11 cellular contexts compared by ENCODE assay signal in the genomic region with DNA sequence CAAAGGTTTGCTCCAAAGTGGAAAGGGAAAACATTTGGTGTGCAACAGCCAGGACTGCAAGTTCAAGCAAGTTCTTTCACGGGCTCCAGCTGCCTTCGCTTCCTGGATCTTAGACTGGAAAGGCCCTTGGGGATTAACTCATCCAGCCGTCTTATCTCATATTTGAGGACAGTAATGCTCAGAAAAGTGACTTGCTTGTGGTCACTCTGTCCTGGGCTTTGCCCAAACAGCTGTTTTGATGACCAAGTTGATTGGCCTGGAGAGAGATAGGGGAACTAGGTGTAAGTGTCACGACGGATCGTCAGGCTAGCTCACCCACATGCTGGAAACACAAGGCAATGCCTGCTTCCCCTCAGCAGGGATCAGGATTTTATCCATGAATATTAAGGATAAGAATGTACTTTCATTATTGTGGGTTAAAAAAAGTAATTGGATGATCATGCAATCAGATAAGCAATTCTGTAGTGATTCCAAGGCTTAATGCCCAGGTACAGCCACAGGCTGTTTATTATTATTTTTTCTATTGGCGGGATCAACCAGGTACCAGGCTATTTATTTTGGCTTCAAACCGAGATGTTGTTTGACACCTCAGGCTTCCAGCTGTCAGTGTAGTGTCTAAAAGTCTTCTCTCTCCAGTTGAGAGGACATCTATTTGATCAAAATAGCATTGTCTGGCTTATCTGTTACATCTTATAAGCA.
DNase-seq lines count a peak whose midpoint lies in the region; ATAC-seq and TF ChIP-seq lines count a peak whose summit lies in the region.
"Had no signal": no experiment of that assay in that cellular context is flagged by ENCODE, and none has a peak within 500 bp of the region (broad histone marks: within the 10 kb centered on the region; RNA-seq: fewer than 3 reads in every experiment).

No MANE protein-coding gene starts in this region.

- H3K36me3 Mint-ChIP-seq in WTC11 (no peaks in the 10 kb centered on the region), Caco-2 (ENCODE audit: insufficient read depth, unreplicated experiment) (no peaks in the 10 kb centered on the region)
- H3K36me3 Mint-ChIP-seq: CD8-positive, alpha-beta T cell had no signal

- TF ChIP-seq CTCF in fibroblast of the aortic adventitia (IDR thresholded peaks at IDR 0.05; ENCODE audit: insufficient read depth, low read length) (peak; percentile 12), parathyroid adenoma (IDR thresholded peaks at IDR 0.05) (no peak), WTC11 (IDR thresholded peaks at IDR 0.05) (no peak), Caco-2 (IDR thresholded peaks at IDR 0.05; ENCODE audit: insufficient read depth in 1 of 2, low read depth in 1 of 2, low read length in 1 of 2, severe bottlenecking in 1 of 2, unreplicated experiment in 1 of 2) (no peak)

- POLR2A ChIA-PET in WTC11 (lab: Charles Lee), result no interaction called here
- POLR2A ChIA-PET in Caco-2 (lab: Charles Lee), result interaction anchor here (0.6 kb wide), 1 partner anchor 66 kb away, joined by 3 read pairs; no protein-coding TSS in a partner anchor

- H3K79me2 ChIP-seq in parathyroid adenoma, result peaks cover 5% of the 10 kb centered on the region

- no TSS peak for BruUV-seq in Caco-2 (replicated peaks; lab: Mats Ljungman, UMichigan)

- H3K27ac Mint-ChIP-seq in WTC11, result no peak overlapping the region
- no peak overlapping the region for H3K27ac Mint-ChIP-seq in Caco-2 (ENCODE audit: unreplicated experiment)
- H3K27ac Mint-ChIP-seq: CD8-positive, alpha-beta T cell had no signal

- CTCF ChIA-PET in WTC11 (lab: Charles Lee) (no interaction called here), Caco-2 (lab: Charles Lee) (no interaction called here)

- peak; percentile 39 for DNase-seq in CMK (ENCODE audit: low read depth)
- peak; percentile 65 to 75 for DNase-seq in SJCRH30
- peak; percentile 89 for DNase-seq in fibroblast of the aortic adventitia (ENCODE audit: low read depth)
- no peak for DNase-seq in WTC11 (ENCODE audit: low spot score)
- no peak for DNase-seq in Caco-2
- DNase-seq: anterior cingulate cortex; CD8-positive, alpha-beta T cell; Peyer's patch had no signal

- intact Hi-C loops in Caco-2 (cut with micrococcal nuclease; ENCODE audit: unreplicated experiment), result no loop called here

- H3K9me3 ChIP-seq in SJCRH30 (replicated peaks), result no peaks in the 10 kb centered on the region
- no peaks in the 10 kb centered on the region for H3K9me3 ChIP-seq in parathyroid adenoma (ENCODE audit: control insufficient read depth, low read length)
- H3K9me3 ChIP-seq in Caco-2, result no peaks in the 10 kb centered on the region
- H3K9me3 ChIP-seq: Peyer's patch had no signal

- H3K4me1 ChIP-seq in SJCRH30 (peaks cover 25% of the 10 kb centered on the region), parathyroid adenoma (peaks cover 19% of the 10 kb centered on the region), Caco-2 (peaks cover 11% of the 10 kb centered on the region; the same call in 1 of the 2 replicates)

- no peak overlapping the region for H3K4me2 ChIP-seq in parathyroid adenoma (ENCODE audit: low read length)

- H3K4me3 Mint-ChIP-seq in WTC11, result no peak overlapping the region
- no peak overlapping the region for H3K4me3 Mint-ChIP-seq in Caco-2 (ENCODE audit: unreplicated experiment)
- H3K4me3 Mint-ChIP-seq: CD8-positive, alpha-beta T cell had no signal

- H3K27me3 Mint-ChIP-seq in WTC11 (ENCODE audit: low read depth) (no peaks in the 10 kb centered on the region), Caco-2 (ENCODE audit: insufficient read depth, unreplicated experiment) (no peaks in the 10 kb centered on the region)

- H3K27me3 ChIP-seq in SJCRH30 (no peaks in the 10 kb centered on the region), parathyroid adenoma (ENCODE audit: control insufficient read depth, insufficient read depth, low read length) (no peaks in the 10 kb centered on the region), Caco-2 (replicated peaks; ENCODE audit: control insufficient read depth, insufficient read depth, low read length) (no peaks in the 10 kb centered on the region)
- H3K27me3 ChIP-seq: Peyer's patch had no signal

- peak overlapping the region; percentile 30; the same call in 1 of the 2 replicates for H3K27ac ChIP-seq in SJCRH30
- H3K27ac ChIP-seq in parathyroid adenoma, result peak overlapping the region; percentile 64

- H3K4me1 Mint-ChIP-seq in WTC11 (peaks cover 11% of the 10 kb centered on the region), Caco-2 (ENCODE audit: low read depth, unreplicated experiment) (peaks cover 9% of the 10 kb centered on the region)

- no peaks in the 10 kb centered on the region; the same call in 1 of the 2 replicates for H3K36me3 ChIP-seq in SJCRH30
- no peaks in the 10 kb centered on the region for H3K36me3 ChIP-seq in parathyroid adenoma (ENCODE audit: control insufficient read depth, insufficient read depth, low read length)
- no peaks in the 10 kb centered on the region for H3K36me3 ChIP-seq in Caco-2 (ENCODE audit: control insufficient read depth, insufficient read depth, low read length)
- H3K36me3 ChIP-seq: Peyer's patch had no signal

- H3K9me3 Mint-ChIP-seq in WTC11, result 0 out of 2 replicates have a peak, but pooled peaks cover 5% of the 10 kb centered on the region
- H3K9me3 Mint-ChIP-seq in Caco-2 (ENCODE audit: unreplicated experiment), result no peaks in the 10 kb centered on the region
- H3K9me3 Mint-ChIP-seq: CD8-positive, alpha-beta T cell had no signal

- H3K4me3 ChIP-seq in SJCRH30 (peak overlapping the region; percentile 14; the same call in 1 of the 2 replicates), fibroblast of the aortic adventitia (ENCODE audit: low read depth, low read length) (no peak overlapping the region), parathyroid adenoma (ENCODE audit: low read depth, low read length) (no peak overlapping the region), Caco-2 (ENCODE audit: low read depth, low read length) (no peak overlapping the region)
- H3K4me3 ChIP-seq: Peyer's patch had no signal

- no peak overlapping the region for H3K9ac ChIP-seq in parathyroid adenoma

- peak overlapping the region; percentile 18 for H2AFZ ChIP-seq in parathyroid adenoma

- ATAC-seq in HG03280 (IDR thresholded peaks at IDR 0.05; ENCODE audit: unreplicated experiment), result no peak
- no peak for ATAC-seq in GM21737 (IDR thresholded peaks at IDR 0.05; ENCODE audit: unreplicated experiment)
- ATAC-seq in WTC11, result no peak
- ATAC-seq: CD8-positive, alpha-beta T cell had no signal

TF ChIP-seq in WTC11, 78 proteins besides CTCF, POLR2A, EP300 and RAD21 (continues in another document):
- no peak for TF ChIP-seq ZNF219 (CRISPR knock-in tag; IDR thresholded peaks at IDR 0.05; ENCODE audit: borderline replicate concordance)
- TF ChIP-seq TEAD4 (CRISPR knock-in tag; IDR thresholded peaks at IDR 0.05), result no peak
- TF ChIP-seq, protein P1, sequence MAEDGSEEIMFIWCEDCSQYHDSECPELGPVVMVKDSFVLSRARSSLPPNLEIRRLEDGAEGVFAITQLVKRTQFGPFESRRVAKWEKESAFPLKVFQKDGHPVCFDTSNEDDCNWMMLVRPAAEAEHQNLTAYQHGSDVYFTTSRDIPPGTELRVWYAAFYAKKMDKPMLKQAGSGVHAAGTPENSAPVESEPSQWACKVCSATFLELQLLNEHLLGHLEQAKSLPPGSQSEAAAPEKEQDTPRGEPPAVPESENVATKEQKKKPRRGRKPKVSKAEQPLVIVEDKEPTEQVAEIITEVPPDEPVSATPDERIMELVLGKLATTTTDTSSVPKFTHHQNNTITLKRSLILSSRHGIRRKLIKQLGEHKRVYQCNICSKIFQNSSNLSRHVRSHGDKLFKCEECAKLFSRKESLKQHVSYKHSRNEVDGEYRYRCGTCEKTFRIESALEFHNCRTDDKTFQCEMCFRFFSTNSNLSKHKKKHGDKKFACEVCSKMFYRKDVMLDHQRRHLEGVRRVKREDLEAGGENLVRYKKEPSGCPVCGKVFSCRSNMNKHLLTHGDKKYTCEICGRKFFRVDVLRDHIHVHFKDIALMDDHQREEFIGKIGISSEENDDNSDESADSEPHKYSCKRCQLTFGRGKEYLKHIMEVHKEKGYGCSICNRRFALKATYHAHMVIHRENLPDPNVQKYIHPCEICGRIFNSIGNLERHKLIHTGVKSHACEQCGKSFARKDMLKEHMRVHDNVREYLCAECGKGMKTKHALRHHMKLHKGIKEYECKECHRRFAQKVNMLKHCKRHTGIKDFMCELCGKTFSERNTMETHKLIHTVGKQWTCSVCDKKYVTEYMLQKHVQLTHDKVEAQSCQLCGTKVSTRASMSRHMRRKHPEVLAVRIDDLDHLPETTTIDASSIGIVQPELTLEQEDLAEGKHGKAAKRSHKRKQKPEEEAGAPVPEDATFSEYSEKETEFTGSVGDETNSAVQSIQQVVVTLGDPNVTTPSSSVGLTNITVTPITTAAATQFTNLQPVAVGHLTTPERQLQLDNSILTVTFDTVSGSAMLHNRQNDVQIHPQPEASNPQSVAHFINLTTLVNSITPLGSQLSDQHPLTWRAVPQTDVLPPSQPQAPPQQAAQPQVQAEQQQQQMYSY (CRISPR knock-in tag; IDR thresholded peaks at IDR 0.05), result no peak
- TF ChIP-seq, protein P2, sequence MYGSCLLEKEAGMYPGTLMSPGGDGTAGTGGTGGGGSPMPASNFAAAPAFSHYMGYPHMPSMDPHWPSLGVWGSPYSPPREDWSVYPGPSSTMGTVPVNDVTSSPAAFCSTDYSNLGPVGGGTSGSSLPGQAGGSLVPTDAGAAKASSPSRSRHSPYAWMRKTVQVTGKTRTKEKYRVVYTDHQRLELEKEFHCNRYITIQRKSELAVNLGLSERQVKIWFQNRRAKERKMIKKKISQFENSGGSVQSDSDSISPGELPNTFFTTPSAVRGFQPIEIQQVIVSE (CRISPR knock-in tag; IDR thresholded peaks at IDR 0.05; ENCODE audit: borderline replicate concordance), result no peak
- no peak for TF ChIP-seq NFE2L1 (CRISPR knock-in tag; IDR thresholded peaks at IDR 0.05)
- TF ChIP-seq IRF2 (CRISPR knock-in tag; IDR thresholded peaks at IDR 0.05; ENCODE audit: borderline replicate concordance, low read depth), result no peak
- TF ChIP-seq, protein P3, sequence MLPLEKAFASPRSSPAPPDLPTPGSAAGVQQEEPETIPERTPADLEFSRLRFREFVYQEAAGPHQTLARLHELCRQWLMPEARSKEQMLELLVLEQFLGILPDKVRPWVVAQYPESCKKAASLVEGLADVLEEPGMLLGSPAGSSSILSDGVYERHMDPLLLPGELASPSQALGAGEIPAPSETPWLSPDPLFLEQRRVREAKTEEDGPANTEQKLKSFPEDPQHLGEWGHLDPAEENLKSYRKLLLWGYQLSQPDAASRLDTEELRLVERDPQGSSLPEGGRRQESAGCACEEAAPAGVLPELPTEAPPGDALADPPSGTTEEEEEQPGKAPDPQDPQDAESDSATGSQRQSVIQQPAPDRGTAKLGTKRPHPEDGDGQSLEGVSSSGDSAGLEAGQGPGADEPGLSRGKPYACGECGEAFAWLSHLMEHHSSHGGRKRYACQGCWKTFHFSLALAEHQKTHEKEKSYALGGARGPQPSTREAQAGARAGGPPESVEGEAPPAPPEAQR (CRISPR knock-in tag; IDR thresholded peaks at IDR 0.05), result no peak
- TF ChIP-seq NFATC4 (CRISPR knock-in tag; IDR thresholded peaks at IDR 0.05), result no peak

Comparison
In these comparisons a context has a peak if more than half of its experiments do, and no peak if none do; other contexts are left out.
1. DNase-seq: peak in CMK (single experiment), SJCRH30 (2 of 2) and fibroblast of the aortic adventitia (single experiment); none in WTC11 (single experiment) and Caco-2 (0 of 2).